ENCODE assay signal across 1 cellular context in genomic region chr12:22250762-22251161, GRCh38.
TF ChIP-seq lines count a peak whose summit lies in the region.

No MANE protein-coding gene starts in this region.

TF ChIP-seq in HepG2, 621 proteins besides CTCF, POLR2A, EP300 and RAD21:
- TF ChIP-seq EED (CRISPR knock-in tag; IDR thresholded peaks at IDR 0.05) (no peak), RCOR2 (CRISPR knock-in tag; IDR thresholded peaks at IDR 0.05) (no peak), ZNF713 (CRISPR knock-in tag; IDR thresholded peaks at IDR 0.05) (no peak), MAF1 (CRISPR knock-in tag; IDR thresholded peaks at IDR 0.05; ENCODE audit: borderline replicate concordance) (no peak), ATM (IDR thresholded peaks at IDR 0.05; ENCODE audit: borderline replicate concordance) (no peak), FOXM1 (CRISPR knock-in tag; IDR thresholded peaks at IDR 0.05) (no peak), ZSCAN25 (CRISPR knock-in tag; IDR thresholded peaks at IDR 0.05) (no peak), ELF4 (CRISPR knock-in tag; IDR thresholded peaks at IDR 0.05; ENCODE audit: borderline replicate concordance) (no peak)
- TF ChIP-seq, protein P1, sequence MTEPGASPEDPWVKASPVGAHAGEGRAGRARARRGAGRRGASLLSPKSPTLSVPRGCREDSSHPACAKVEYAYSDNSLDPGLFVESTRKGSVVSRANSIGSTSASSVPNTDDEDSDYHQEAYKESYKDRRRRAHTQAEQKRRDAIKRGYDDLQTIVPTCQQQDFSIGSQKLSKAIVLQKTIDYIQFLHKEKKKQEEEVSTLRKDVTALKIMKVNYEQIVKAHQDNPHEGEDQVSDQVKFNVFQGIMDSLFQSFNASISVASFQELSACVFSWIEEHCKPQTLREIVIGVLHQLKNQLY (CRISPR knock-in tag; IDR thresholded peaks at IDR 0.05): no peak
- TF ChIP-seq, protein P2, sequence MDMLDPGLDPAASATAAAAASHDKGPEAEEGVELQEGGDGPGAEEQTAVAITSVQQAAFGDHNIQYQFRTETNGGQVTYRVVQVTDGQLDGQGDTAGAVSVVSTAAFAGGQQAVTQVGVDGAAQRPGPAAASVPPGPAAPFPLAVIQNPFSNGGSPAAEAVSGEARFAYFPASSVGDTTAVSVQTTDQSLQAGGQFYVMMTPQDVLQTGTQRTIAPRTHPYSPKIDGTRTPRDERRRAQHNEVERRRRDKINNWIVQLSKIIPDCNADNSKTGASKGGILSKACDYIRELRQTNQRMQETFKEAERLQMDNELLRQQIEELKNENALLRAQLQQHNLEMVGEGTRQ (IDR thresholded peaks at IDR 0.05; ENCODE audit: low read depth, low read length): no peak
- TF ChIP-seq, protein P2 (CRISPR knock-in tag; IDR thresholded peaks at IDR 0.05; ENCODE audit: borderline replicate concordance): no peak
